1 cellular context compared by ENCODE assay signal in the genomic region with DNA sequence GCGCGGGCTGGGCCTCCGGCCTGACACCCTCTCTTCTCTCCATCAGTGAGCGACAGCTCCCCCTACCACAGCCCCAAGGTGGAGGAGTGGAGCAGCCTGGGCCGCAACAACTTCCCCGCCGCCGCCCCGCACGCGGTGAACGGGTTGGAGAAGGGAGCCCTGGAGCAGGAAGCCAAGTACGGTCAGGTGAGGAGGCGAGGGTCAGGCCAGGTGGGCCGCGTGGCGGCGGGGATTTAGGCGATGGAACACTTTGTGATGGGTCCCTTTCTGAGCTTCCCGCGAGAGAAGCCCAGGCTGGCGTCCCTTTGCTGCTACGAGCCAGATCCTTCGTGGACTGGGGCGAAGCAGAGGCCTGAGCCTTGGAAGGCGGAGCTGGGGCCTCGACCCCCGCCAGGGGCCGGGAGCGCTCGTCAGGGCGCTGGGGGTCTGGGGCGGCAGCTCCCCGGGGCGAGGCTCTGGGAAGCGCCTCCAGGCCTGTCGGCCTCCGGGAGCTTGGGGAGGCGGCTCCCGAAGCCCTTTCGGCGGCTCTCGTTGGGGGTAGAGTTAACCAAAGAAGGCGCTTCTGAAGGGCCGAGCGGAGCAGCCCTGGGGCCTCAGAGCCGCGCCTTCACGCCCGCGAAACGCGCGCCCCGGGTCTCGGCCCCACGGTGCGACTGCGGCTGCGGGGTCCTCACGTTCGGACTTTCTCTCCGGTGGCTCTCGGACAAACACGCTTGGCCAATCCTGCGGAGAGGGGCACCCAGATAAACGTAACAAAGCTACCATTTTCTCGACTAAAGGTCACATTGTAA.
TF ChIP-seq lines count a peak whose summit lies in the region.

No MANE protein-coding gene starts in this region.

TF ChIP-seq in IMR-90, 13 proteins besides CTCF, POLR2A, EP300 and RAD21 (continued from another document):
- TF ChIP-seq ELK1 (IDR thresholded peaks at IDR 0.05; ENCODE audit: borderline replicate concordance, low read depth, low read length): no peak
- no peak for TF ChIP-seq SMC3 (IDR thresholded peaks at IDR 0.05; ENCODE audit: low read depth, low read length)
- no peak for TF ChIP-seq BHLHE40 (IDR thresholded peaks at IDR 0.05; ENCODE audit: low read depth, low read length)
- TF ChIP-seq, protein P1, sequence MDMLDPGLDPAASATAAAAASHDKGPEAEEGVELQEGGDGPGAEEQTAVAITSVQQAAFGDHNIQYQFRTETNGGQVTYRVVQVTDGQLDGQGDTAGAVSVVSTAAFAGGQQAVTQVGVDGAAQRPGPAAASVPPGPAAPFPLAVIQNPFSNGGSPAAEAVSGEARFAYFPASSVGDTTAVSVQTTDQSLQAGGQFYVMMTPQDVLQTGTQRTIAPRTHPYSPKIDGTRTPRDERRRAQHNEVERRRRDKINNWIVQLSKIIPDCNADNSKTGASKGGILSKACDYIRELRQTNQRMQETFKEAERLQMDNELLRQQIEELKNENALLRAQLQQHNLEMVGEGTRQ (IDR thresholded peaks at IDR 0.05; ENCODE audit: low read depth, low read length): no peak
- TF ChIP-seq FOS (IDR thresholded peaks at IDR 0.05; ENCODE audit: low read depth, low read length): no peak
- TF ChIP-seq RFX5 (IDR thresholded peaks at IDR 0.05; ENCODE audit: low read depth, low read length): no peak
